ENCODE assay signal across 17 cellular contexts in the genomic region with DNA sequence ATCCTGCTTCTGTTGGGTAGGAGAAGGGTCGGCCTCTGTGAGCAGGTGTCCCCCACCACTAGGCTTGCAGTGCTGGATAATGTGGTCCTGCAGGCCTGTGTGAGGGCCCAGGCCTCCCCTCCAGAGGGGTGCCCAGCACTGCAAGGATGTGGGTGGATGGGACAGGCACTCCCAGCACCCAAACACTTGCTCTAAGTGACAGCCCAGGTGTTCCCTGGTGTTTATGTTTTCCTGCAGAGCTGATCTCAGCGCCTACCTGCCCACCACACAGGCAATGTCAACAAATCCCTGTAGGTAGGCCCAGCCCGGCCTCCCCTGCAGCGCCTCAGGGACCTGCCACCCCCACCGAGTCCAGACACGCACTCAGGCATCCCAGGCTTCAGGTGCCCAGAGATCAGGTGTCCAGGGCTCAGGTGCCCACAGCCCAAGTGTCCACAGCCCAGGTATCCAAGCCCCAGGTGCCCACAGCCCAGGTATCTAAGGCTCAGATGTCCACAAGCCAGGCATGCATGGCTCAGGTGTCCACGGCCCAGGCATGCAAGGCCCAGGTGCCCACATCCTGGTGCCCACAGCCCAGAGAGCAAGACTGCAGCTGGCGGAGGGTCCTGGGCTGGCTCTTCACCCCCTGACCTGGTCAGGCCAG. TPM values are rescaled to one million over a fixed set of nuclear protein-coding genes. Genes with fewer than 3 reads are reported as not detected.
DNase-seq lines count a peak whose midpoint lies in the region; ATAC-seq, FAIRE-seq and TF ChIP-seq lines count a peak whose summit lies in the region.
"Had no signal": no experiment of that assay in that cellular context is flagged by ENCODE, and none has a peak within 500 bp of the region (broad histone marks: within the 10 kb centered on the region; RNA-seq: fewer than 3 reads in every experiment).

No MANE protein-coding gene starts in this region.

- H3K27me3 ChIP-seq in testis = no peaks in the 10 kb centered on the region

- H3K9ac ChIP-seq in kidney (ENCODE audit: low read length in 2 of 2) = no peak overlapping the region

- H3K4me1 ChIP-seq in kidney (ENCODE audit: control insufficient read depth in 1 of 2, insufficient read depth in 1 of 2, low read depth in 1 of 2, low read length in 2 of 2) (peaks cover 0 to 2% of the 10 kb centered on the region in 2 donors), testis (peaks cover 17% of the 10 kb centered on the region)

- CTCF ChIA-PET in T-cell (lab: Charles Lee) = no interaction called here

- intact Hi-C loops in kidney (cut with DNase I) (no loop called here), testis (cut with DNase I; ENCODE audit: low total_unique reads) (loop anchor here (5.0 kb wide), 1 partner anchor 59 kb away; a partner anchor contains a TSS)

- H3K9me3 Mint-ChIP-seq in T-cell = no peaks in the 10 kb centered on the region
- H3K9me3 Mint-ChIP-seq: activated T-helper 1 cell treated with anti-CD3 and anti-CD28 coated beads, Interleukin-12 subunit alpha, Interleukin-12 subunit beta, Interleukin-2, Interleukin-4 antibody, amounts not matched to agents 30 ng/mL and 10 ng/mL and 1 ng/mL, durations not matched to agents 14 hours and 24 hours and 36 hours had no signal

- peak overlapping the region in 1 of 3 donors; percentile 80 for H3K4me3 Mint-ChIP-seq in T-cell
- H3K4me3 Mint-ChIP-seq: activated T-helper 1 cell treated with anti-CD3 and anti-CD28 coated beads, Interleukin-12 subunit alpha, Interleukin-12 subunit beta, Interleukin-2, Interleukin-4 antibody, amounts not matched to agents 30 ng/mL and 10 ng/mL and 1 ng/mL, durations not matched to agents 14 hours and 24 hours and 36 hours had no signal

- DNase-seq in activated T-cell treated with anti-CD3 and anti-CD28 coated beads, Interleukin-2, amount 50 U/mL, for 1 hour = peak; percentile 17
- DNase-seq in activated T-cell treated with anti-CD3 and anti-CD28 coated beads for 4 hours (no peak), T-cell (peak in 4 of 34 experiments; percentile 0 to 23 (median 10)), kidney (peak; percentile 63), testis (peak; percentile 9), HUDEP-2 (lab: John Stamatoyannopoulos, UW; ENCODE audit: unreplicated experiment in 76 of 76) (no peak)
- DNase-seq in central memory CD4-positive, alpha-beta T cell = no peak
- DNase-seq: DMS79 treated with DMSO at 0.1 percent for 48 hours; effector CD4-positive, alpha-beta T cell; kidney glomerular epithelial cell; NCI-H1417 treated with DMSO at 0.1 percent for 48 hours; NCI-H526 treated with DMSO at 0.1 percent for 48 hours; SHP77 had no signal

- TF ChIP-seq POLR2A in testis (IDR thresholded peaks at IDR 0.05) = no peak

- H3K4me3 ChIP-seq in kidney (ENCODE audit: low read length in 2 of 2) (no peak overlapping the region), testis (no peak overlapping the region)

- no peaks in the 10 kb centered on the region for H3K36me3 Mint-ChIP-seq in T-cell

- no peaks in the 10 kb centered on the region for H3K27me3 Mint-ChIP-seq in T-cell

- no peaks in the 10 kb centered on the region for H3K36me3 ChIP-seq in kidney (ENCODE audit: control insufficient read depth in 1 of 2, insufficient read depth in 2 of 2, low read length in 2 of 2)
- H3K36me3 ChIP-seq in testis (ENCODE audit: low read depth, missing control alignments) = no peaks in the 10 kb centered on the region
- H3K36me3 ChIP-seq: neutrophil had no signal

- H3K27ac ChIP-seq in kidney (ENCODE audit: low read depth in 2 of 2, low read length in 2 of 2) (no peak overlapping the region), testis (peak overlapping the region; percentile 64 to 86)
- H3K27ac ChIP-seq: neutrophil had no signal

- TF ChIP-seq CTCF in kidney (IDR thresholded peaks at IDR 0.05; ENCODE audit: borderline replicate concordance, extremely low read depth, insufficient read depth) (no peak), testis (IDR thresholded peaks at IDR 0.05) (no peak)

- 75 to 95% methylated on average over 2 to 7 of the region's 8 CpGs for WGBS in testis, 2 donors

- no peak for FAIRE-seq in kidney (lab: Jason Lieb, UNC)
- FAIRE-seq: HepG2 had no signal

- ATAC-seq in T-cell (replicated peaks in 1 of 4) (no peak), HG03520 (IDR thresholded peaks at IDR 0.05; ENCODE audit: unreplicated experiment) (no peak)
- ATAC-seq: HepG2 had no signal

- H3K27ac Mint-ChIP-seq in T-cell = peak overlapping the region; percentile 89 to 90
- H3K27ac Mint-ChIP-seq: activated T-helper 1 cell treated with anti-CD3 and anti-CD28 coated beads, Interleukin-12 subunit alpha, Interleukin-12 subunit beta, Interleukin-2, Interleukin-4 antibody, amounts not matched to agents 30 ng/mL and 10 ng/mL and 1 ng/mL, durations not matched to agents 14 hours and 24 hours and 36 hours had no signal

- peaks cover 32 to 37% (median 33%) of the 10 kb centered on the region in 3 donors for H3K4me1 Mint-ChIP-seq in T-cell

- POLR2A ChIA-PET in T-cell (lab: Charles Lee) = no interaction called here

- H3K9me3 ChIP-seq in kidney (ENCODE audit: control insufficient read depth in 1 of 2, low read length in 2 of 2) (no peaks in the 10 kb centered on the region), testis (no peaks in the 10 kb centered on the region)
- H3K9me3 ChIP-seq: neutrophil had no signal

RNA-seq across cellular contexts. Expression of a gene that starts 59.2 kb away (rescaled TPM):
- total RNA-seq in T-cell = under 1 TPM in 4 of 5 donors, not detected in 1; 0.12 to 0.72 (median 0.48) TPM
- total RNA-seq in kidney = 3.1 TPM
- polyA plus RNA-seq in kidney (ENCODE audit: insufficient read depth, low read depth, low replicate concordance) = 0.58 TPM
- 1 to 10 TPM; 3.5 to 4.3 TPM for total RNA-seq in testis
- polyA plus RNA-seq in testis (ENCODE audit: insufficient read depth, low read depth, low replicate concordance) = 3.1 TPM
- total RNA-seq: activated T-helper 1 cell treated with anti-CD3 and anti-CD28 coated beads, Interleukin-12 subunit alpha, Interleukin-12 subunit beta, Interleukin-2, Interleukin-4 antibody, amounts not matched to agents 30 ng/mL and 10 ng/mL and 1 ng/mL, durations not matched to agents 14 hours and 24 hours and 36 hours had no signal
- polyA plus RNA-seq: HepG2 had no signal

Comparison
In these comparisons a context has a peak if more than half of its experiments do, and no peak if none do; other contexts are left out.
1. DNase-seq: peak in activated T-cell treated with anti-CD3 and anti-CD28 coated beads, Interleukin-2, amount 50 U/mL, for 1 hour (single experiment), kidney (single experiment) and testis (single experiment); none in activated T-cell treated with anti-CD3 and anti-CD28 coated beads for 4 hours (single experiment), HUDEP-2 (0 of 76) and central memory CD4-positive, alpha-beta T cell (single experiment).
2. H3K27ac ChIP-seq: peak in testis (2 of 2); none in kidney (0 of 2).